23 cellular contexts compared by ENCODE assay signal in the genomic region with DNA sequence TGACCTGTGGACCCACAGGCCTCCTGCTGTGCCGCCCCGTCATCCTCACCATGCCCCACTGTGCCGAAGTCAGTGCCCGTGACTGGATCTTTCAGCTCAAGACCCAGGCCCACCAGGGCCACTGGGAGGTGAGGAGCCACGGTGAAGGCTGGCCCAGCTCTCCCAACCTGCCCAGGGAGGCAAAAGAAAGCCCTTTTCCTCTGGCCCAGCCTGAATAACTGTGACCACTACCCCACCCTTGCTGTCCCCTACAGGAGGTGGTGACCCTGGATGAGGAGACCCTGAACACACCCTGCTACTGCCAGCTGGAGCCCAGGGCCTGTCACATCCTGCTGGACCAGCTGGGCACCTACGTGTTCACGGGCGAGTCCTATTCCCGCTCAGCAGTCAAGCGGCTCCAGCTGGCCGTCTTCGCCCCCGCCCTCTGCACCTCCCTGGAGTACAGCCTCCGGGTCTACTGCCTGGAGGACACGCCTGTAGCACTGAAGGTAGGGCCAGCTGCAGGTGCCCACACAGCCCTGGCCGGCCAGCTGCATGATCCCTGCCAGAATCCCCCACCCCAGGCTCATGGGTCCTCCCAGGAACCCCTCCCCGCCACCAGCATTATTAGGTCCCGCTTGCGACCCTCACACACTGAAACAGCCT. TPM values are rescaled to one million over a fixed set of nuclear protein-coding genes. Genes with fewer than 3 reads are reported as not detected.
A peak's percentile ranks its signal among the peaks of the same experiment; 100 is the strongest.
DNase-seq lines count a peak whose midpoint lies in the region; ATAC-seq and TF ChIP-seq lines count a peak whose summit lies in the region.
"Had no signal": no experiment of that assay in that cellular context is flagged by ENCODE, and none has a peak within 500 bp of the region (broad histone marks: within the 10 kb centered on the region; RNA-seq: fewer than 3 reads in every experiment).

No MANE protein-coding gene starts in this region.

- no peak overlapping the region for H3K56ac ChIP-seq in H9 (ENCODE audit: insufficient read length, low read depth, low read length)

- H3K23ac ChIP-seq in H9 (ENCODE audit: insufficient read length, low read depth, low read length) (no peak overlapping the region), trophoblast cell (ENCODE audit: low read length) (no peak overlapping the region)

- H3K14ac ChIP-seq in H9 (ENCODE audit: insufficient read depth, low read length) (no peak overlapping the region), trophoblast cell (ENCODE audit: low read length) (no peak overlapping the region)

- H3K79me1 ChIP-seq in H9 (ENCODE audit: insufficient read depth, low read depth, low read length, poor library complexity, severe bottlenecking) (no peaks in the 10 kb centered on the region), trophoblast cell (ENCODE audit: low read length) (no peaks in the 10 kb centered on the region)

- H3K27ac Mint-ChIP-seq in H9 (peak overlapping the region in 2 of 3 experiments; percentile 76 to 78; a peak in 2 of 7 replicates), glutamatergic neuron (ENCODE audit: unreplicated experiment) (peak overlapping the region; percentile 43)
- H3K27ac Mint-ChIP-seq: effector memory CD8-positive, alpha-beta T cell had no signal

- H3K27ac ChIP-seq in H9 (ENCODE audit: insufficient read length, low read depth, low read length) (no peak overlapping the region), trophoblast cell (ENCODE audit: low read depth, low read length) (no peak overlapping the region)
- H3K27ac ChIP-seq: GM23248, neural progenitor cell had no signal

- H3K4me1 ChIP-seq in H9 (ENCODE audit: insufficient read depth, low read length): no peaks in the 10 kb centered on the region
- H3K4me1 ChIP-seq in trophoblast cell (ENCODE audit: control insufficient read depth in 1 of 2, insufficient read depth in 2 of 2, low read length in 2 of 2): no peaks in the 10 kb centered on the region
- H3K4me1 ChIP-seq: neural progenitor cell had no signal

- no peak overlapping the region for H3K4me2 ChIP-seq in H9 (ENCODE audit: insufficient read depth, insufficient read length, low read length)
- H3K4me2 ChIP-seq in trophoblast cell (ENCODE audit: low read length): no peak overlapping the region
- H3K4me2 ChIP-seq: neural progenitor cell, SK-N-SH had no signal

- peaks cover 89 to 94% of the 10 kb centered on the region in 2 experiments for H3K36me3 ChIP-seq in trophoblast cell (ENCODE audit: control insufficient read depth in 1 of 2, insufficient read depth in 2 of 2, low read length in 2 of 2)
- H3K36me3 ChIP-seq: neural progenitor cell had no signal

- H3K9me3 ChIP-seq in H9 (ENCODE audit: control insufficient read depth, low read depth, low read length) (no peaks in the 10 kb centered on the region), trophoblast cell (ENCODE audit: insufficient read depth, low read depth, low read length) (peaks cover 2% of the 10 kb centered on the region)
- H3K9me3 ChIP-seq: SK-N-SH had no signal

- H3K4me1 Mint-ChIP-seq in H9 (no peaks in the 10 kb centered on the region), glutamatergic neuron (ENCODE audit: low read depth, unreplicated experiment) (peaks cover 21% of the 10 kb centered on the region)

- WGBS in H9 (ENCODE audit: extremely low coverage, insufficient read length, low lambda C conversion rate): no CpG with 5 or more reads among the region's 19 CpGs
- WGBS in trophoblast cell (ENCODE audit: extremely low coverage, insufficient coverage, insufficient read length): no CpG with 5 or more reads among the region's 19 CpGs

- H3K79me2 ChIP-seq in H9 (ENCODE audit: insufficient read depth, low read length) (no peaks in the 10 kb centered on the region), trophoblast cell (ENCODE audit: control insufficient read depth, insufficient read depth, low read length, poor library complexity) (no peaks in the 10 kb centered on the region)

- H3K18ac ChIP-seq in H9 (ENCODE audit: insufficient read length, low read depth, low read length): no peak overlapping the region
- no peak overlapping the region for H3K18ac ChIP-seq in trophoblast cell (ENCODE audit: low read length)

- no peaks in the 10 kb centered on the region for H3K23me2 ChIP-seq in H9 (ENCODE audit: insufficient read length, low read depth, low read length, poor library complexity, severe bottlenecking)

- no peaks in the 10 kb centered on the region for H4K20me1 ChIP-seq in H9 (ENCODE audit: control insufficient read depth, insufficient read depth, insufficient read length)

- ATAC-seq in GM18867 (IDR thresholded peaks at IDR 0.05; ENCODE audit: unreplicated experiment): no peak
- ATAC-seq: activated CD4-positive, CD25-positive, alpha-beta regulatory T cell treated with anti-CD3 and anti-CD28 coated beads, Interleukin-2, amount 50 U/mL, for 24 hours; activated T-cell treated with anti-CD3 and anti-CD28 coated beads, Interleukin-2, amount 50 U/mL, for 4 hours; effector memory CD8-positive, alpha-beta T cell; Panc1 had no signal

- no peak for DNase-seq in H9
- DNase-seq in NCI-H510A treated with DMSO at 0.1 percent for 48 hours (lab: John Stamatoyannopoulos, UW): peak; percentile 46
- DNase-seq in glutamatergic neuron: no peak
- DNase-seq in trophoblast cell: peak; percentile 88 to 90
- DNase-seq in GM19238 (ENCODE audit: insufficient read length, low spot score): no peak
- DNase-seq in NCI-H1092 (lab: John Stamatoyannopoulos, UW): no peak
- DNase-seq: activated naive CD4-positive, alpha-beta T cell treated with anti-CD3 and anti-CD28 coated beads, Interleukin-2, amount 50 U/mL, for 16 hours; activated T-cell treated with anti-CD3 and anti-CD28 coated beads, Interleukin-2, amount 50 U/mL, for 4 hours; aorta; effector memory CD8-positive, alpha-beta T cell; GM23248; hypothalamus; islet precursor cell; NCI-H1048; NCI-H2107; SK-N-SH; stimulated activated CD4-positive, alpha-beta T cell treated with anti-CD3 and anti-CD28 coated beads, Interleukin-12 subunit alpha, Interleukin-12 subunit beta, amount 100 ng/mL, for 4 hours; stimulated activated CD8-positive, alpha-beta memory T cell treated with anti-CD3 and anti-CD28 coated beads, Interleukin-4, amount 100 ng/mL, for 48 hours; T-helper 9 cell had no signal

- no peak overlapping the region for H2BK20ac ChIP-seq in H9 (ENCODE audit: low read depth, low read length, poor library complexity, severe bottlenecking)

- no peak overlapping the region for H3K4ac ChIP-seq in H9 (ENCODE audit: low read depth, low read length)
- H3K4ac ChIP-seq in trophoblast cell (ENCODE audit: low read depth, low read length): no peak overlapping the region

- no peaks in the 10 kb centered on the region for H3K27me3 ChIP-seq in H9 (ENCODE audit: insufficient read depth, low read length)
- H3K27me3 ChIP-seq in trophoblast cell (ENCODE audit: insufficient read depth, low read length): no peaks in the 10 kb centered on the region
- H3K27me3 ChIP-seq: neural progenitor cell had no signal

- H2AK5ac ChIP-seq in H9 (ENCODE audit: insufficient read length, low read length) (no peak overlapping the region), trophoblast cell (ENCODE audit: low read length) (no peak overlapping the region)

- H3K9me3 Mint-ChIP-seq in H9 (no peaks in the 10 kb centered on the region), glutamatergic neuron (ENCODE audit: unreplicated experiment) (peaks cover 10% of the 10 kb centered on the region)
- H3K9me3 Mint-ChIP-seq: activated T-cell treated with anti-CD3 and anti-CD28 coated beads, Interleukin-2, amount 50 U/mL, for 4 hours; effector memory CD8-positive, alpha-beta T cell; neural progenitor cell had no signal

- H3K36me3 Mint-ChIP-seq in H9 (ENCODE audit: insufficient read depth in 1 of 3, low read depth in 3 of 3): peaks cover 18 to 69% (median 54%) of the 10 kb centered on the region in 3 experiments; a peak in 6 of 7 replicates
- H3K36me3 Mint-ChIP-seq in glutamatergic neuron (ENCODE audit: unreplicated experiment): peaks cover 5% of the 10 kb centered on the region
- H3K36me3 Mint-ChIP-seq: neural progenitor cell had no signal

- H2BK15ac ChIP-seq in H9 (ENCODE audit: low read depth, low read length): no peak overlapping the region

- no peak overlapping the region for H3T11ph ChIP-seq in H9 (ENCODE audit: low read length)

- TF ChIP-seq CTCF in H9 (conservative IDR thresholded peaks at IDR 0.05) (no peak), glutamatergic neuron (IDR thresholded peaks at IDR 0.05; ENCODE audit: partially characterized antibody, unreplicated experiment) (no peak)

- H4K5ac ChIP-seq in H9 (ENCODE audit: insufficient read length, low read depth, low read length): no peak overlapping the region

- no peak overlapping the region for H4K12ac ChIP-seq in trophoblast cell (ENCODE audit: low read depth, low read length)

- H2BK12ac ChIP-seq in H9 (ENCODE audit: insufficient read length, low read depth, low read length) (no peak overlapping the region), trophoblast cell (ENCODE audit: low read length) (no peak overlapping the region)

- H4K8ac ChIP-seq in H9 (replicated peaks; ENCODE audit: insufficient read length, low read depth, low read length) (no peak overlapping the region), trophoblast cell (ENCODE audit: low read depth, low read length) (no peak overlapping the region)

- no peak overlapping the region for H2AFZ ChIP-seq in H9 (ENCODE audit: low read length)
- H2AFZ ChIP-seq in trophoblast cell (ENCODE audit: insufficient read depth, low read length, poor library complexity): no peak overlapping the region
- H2AFZ ChIP-seq: GM23248, neural progenitor cell had no signal

- H2BK120ac ChIP-seq in H9 (ENCODE audit: low read depth, low read length, poor library complexity, severe bottlenecking): no peak overlapping the region
- no peak overlapping the region for H2BK120ac ChIP-seq in trophoblast cell (ENCODE audit: insufficient read depth, low read length, poor library complexity)

- H4K91ac ChIP-seq in H9 (ENCODE audit: insufficient read length, low read depth, low read length) (no peak overlapping the region), trophoblast cell (ENCODE audit: low read depth, low read length) (no peak overlapping the region)

- no peak overlapping the region for H3K4me3 Mint-ChIP-seq in H9
- no peak overlapping the region for H3K4me3 Mint-ChIP-seq in glutamatergic neuron (ENCODE audit: unreplicated experiment)
- H3K4me3 Mint-ChIP-seq: activated T-cell treated with anti-CD3 and anti-CD28 coated beads, Interleukin-2, amount 50 U/mL, for 4 hours; effector memory CD8-positive, alpha-beta T cell; neural progenitor cell had no signal

- H3K9ac ChIP-seq in H9 (ENCODE audit: extremely low read depth, insufficient read length, low read length): no peak overlapping the region
- H3K9ac ChIP-seq in trophoblast cell (ENCODE audit: low read length): no peak overlapping the region
- H3K9ac ChIP-seq: GM23248, neural progenitor cell, SK-N-SH had no signal

- no peak overlapping the region for H2BK5ac ChIP-seq in H9 (ENCODE audit: insufficient read length, low read length)
- H2BK5ac ChIP-seq in trophoblast cell (ENCODE audit: low read depth, low read length, poor library complexity): no peak overlapping the region

- H3K27me3 Mint-ChIP-seq in H9 (ENCODE audit: low read depth) (no peaks in the 10 kb centered on the region; the same call in 1 of the 2 replicates), glutamatergic neuron (ENCODE audit: unreplicated experiment) (peaks cover 17% of the 10 kb centered on the region)

- no peak overlapping the region for H3K4me3 ChIP-seq in trophoblast cell (ENCODE audit: low read depth, low read length)
- H3K4me3 ChIP-seq: GM23248, neural progenitor cell had no signal

RNA-seq across cellular contexts. Expression of a gene that starts 25.5 kb away (rescaled TPM):
- total RNA-seq in H9 (2021) (9.2 and 10.2 TPM in 2 replicates), glutamatergic neuron (ENCODE audit: unreplicated experiment) (7.8 TPM)
- 6.4 and 6.8 TPM in 2 replicates for polyA plus RNA-seq in trophoblast cell (2013)

Comparison
In these comparisons a context has a peak if more than half of its experiments do, and no peak if none do; other contexts are left out.
1. DNase-seq: peak in NCI-H510A treated with DMSO at 0.1 percent for 48 hours (single experiment) and trophoblast cell (2 of 2); none in H9 (single experiment), glutamatergic neuron (single experiment), GM19238 (single experiment) and NCI-H1092 (single experiment).